ENCODE assay signal across 9 cellular contexts in genomic region chr18:32349728-32350395, GRCh38.
A peak's percentile ranks its signal among the peaks of the same experiment; 100 is the strongest.
DNase-seq lines count a peak whose midpoint lies in the region; ATAC-seq and TF ChIP-seq lines count a peak whose summit lies in the region.
"Had no signal": no experiment of that assay in that cellular context is flagged by ENCODE, and none has a peak within 500 bp of the region (broad histone marks: within the 10 kb centered on the region; RNA-seq: fewer than 3 reads in every experiment).

No MANE protein-coding gene starts in this region.

- POLR2A ChIA-PET in HCT116 (lab: Charles Lee): no interaction called here

- H3F3A ChIP-seq in MM.1S (ENCODE audit: insufficient read depth, low read length): no peaks in the 10 kb centered on the region

- H3K9ac ChIP-seq in HCT116 (ENCODE audit: low read length): peak overlapping the region; percentile 24
- H3K9ac ChIP-seq in MM.1S (ENCODE audit: low read length): no peak overlapping the region

- H3K4me2 ChIP-seq in HCT116 (ENCODE audit: low read length) (peak overlapping the region; percentile 72), MM.1S (ENCODE audit: low read depth, low read length) (no peak overlapping the region)

- TF ChIP-seq POLR2A in HCT116 (IDR thresholded peaks at IDR 0.05; ENCODE audit: borderline replicate concordance, extremely low read depth, insufficient read depth, insufficient read length): no peak

- H4K20me1 ChIP-seq in HCT116 (ENCODE audit: insufficient read depth): no peaks in the 10 kb centered on the region
- no peaks in the 10 kb centered on the region for H4K20me1 ChIP-seq in MM.1S (ENCODE audit: insufficient read depth, low read length)

- H3K36me3 ChIP-seq in HCT116 (ENCODE audit: control insufficient read depth in 1 of 2, insufficient read depth in 2 of 2, low read length in 2 of 2) (no peaks in the 10 kb centered on the region), MM.1S (replicated peaks; ENCODE audit: insufficient read depth, low read length) (no peaks in the 10 kb centered on the region)
- no peaks in the 10 kb centered on the region for H3K36me3 ChIP-seq in effector memory CD4-positive, alpha-beta T cell (ENCODE audit: control insufficient read depth, insufficient read depth, low read length)

- no peaks in the 10 kb centered on the region for H3K9me2 ChIP-seq in HCT116 (ENCODE audit: insufficient read depth)
- H3K9me2 ChIP-seq in MM.1S (replicated peaks; ENCODE audit: insufficient read depth, low read length): no peaks in the 10 kb centered on the region

- peak; percentile 91 for DNase-seq in HCT116 (ENCODE audit: low read depth, low spot score)
- DNase-seq in amniotic epithelial cell (ENCODE audit: low read depth): peak; percentile 97
- peak; percentile 49 to 52 for DNase-seq in hippocampal formation (lab: John Stamatoyannopoulos, UW)
- peak; percentile 96 for DNase-seq in smooth muscle cell of the brain vasculature (ENCODE audit: low read depth, low spot score)
- no peak for DNase-seq in MM.1S
- DNase-seq in effector memory CD4-positive, alpha-beta T cell: no peak
- no peak for DNase-seq in T-helper 2 cell

- H3K27ac ChIP-seq in HCT116 (ENCODE audit: low read depth, low read length): peak overlapping the region; percentile 28; the same call in 1 of the 2 replicates
- H3K27ac ChIP-seq in MM.1S (ENCODE audit: low read length): no peak overlapping the region
- H3K27ac ChIP-seq in effector memory CD4-positive, alpha-beta T cell (ENCODE audit: insufficient read depth, low read length, poor library complexity, severe bottlenecking): no peak overlapping the region

- BruUV-seq in HCT116 (replicated peaks; lab: Mats Ljungman, UMichigan): no TSS peak

- H3K4me1 ChIP-seq in HCT116 (ENCODE audit: control insufficient read depth in 1 of 2, insufficient read depth in 2 of 2, low read length in 2 of 2) (peaks cover 13 to 24% of the 10 kb centered on the region in 2 experiments), MM.1S (ENCODE audit: low read length) (no peaks in the 10 kb centered on the region)
- no peaks in the 10 kb centered on the region for H3K4me1 ChIP-seq in effector memory CD4-positive, alpha-beta T cell (ENCODE audit: control insufficient read depth, insufficient read depth, low read length, poor library complexity, severe bottlenecking)

- RAD21 ChIA-PET in HCT116 (lab: Charles Lee; ENCODE audit: low non-redundant PET in 1 of 2, low total read pairs in 2 of 2, uncharacterized antibody in 2 of 2, unreplicated experiment in 2 of 2): no interaction called here

- H3K9me3 ChIP-seq in HCT116 (ENCODE audit: control insufficient read depth in 1 of 2, insufficient read depth in 1 of 2, low read depth in 1 of 2, low read length in 2 of 2) (no peaks in the 10 kb centered on the region), MM.1S (replicated peaks; ENCODE audit: insufficient read depth, low read length) (no peaks in the 10 kb centered on the region)
- no peaks in the 10 kb centered on the region for H3K9me3 ChIP-seq in effector memory CD4-positive, alpha-beta T cell (ENCODE audit: control insufficient read depth, low read length)

- TF ChIP-seq CTCF in HCT116 (IDR thresholded peaks at IDR 0.05 in 2 of 3, conservative IDR thresholded peaks at IDR 0.05 in 1 of 3; ENCODE audit: borderline replicate concordance in 1 of 3, insufficient read depth in 1 of 3, low read depth in 2 of 3, low read length in 2 of 3) (no peak), MM.1S (IDR thresholded peaks at IDR 0.05; ENCODE audit: low read length) (no peak)

- CTCF ChIA-PET in HCT116 (lab: Charles Lee): no interaction called here

- ATAC-seq in HCT116 (peak; percentile 69; the same call in 1 of the 2 replicates), GM21717 (IDR thresholded peaks at IDR 0.05; ENCODE audit: unreplicated experiment) (no peak)
- ATAC-seq: K562 had no signal

- TF ChIP-seq RAD21 in HCT116 (IDR thresholded peaks at IDR 0.05; ENCODE audit: low read depth): no peak

- H3K4me3 ChIP-seq in HCT116 (replicated peaks in 1 of 2; ENCODE audit: low read depth in 1 of 2, low read length in 2 of 2) (peak overlapping the region in 1 of 2 experiments; percentile 38; a peak in 2 of 4 replicates), MM.1S (ENCODE audit: low read length) (no peak overlapping the region)
- H3K4me3 ChIP-seq in effector memory CD4-positive, alpha-beta T cell (ENCODE audit: insufficient read depth, low read depth, low read length, poor library complexity, severe bottlenecking): no peak overlapping the region
- H3K4me3 ChIP-seq: K562 had no signal

- H3K79me2 ChIP-seq in HCT116 (ENCODE audit: insufficient read depth, low read length) (no peaks in the 10 kb centered on the region), MM.1S (ENCODE audit: low read length) (no peaks in the 10 kb centered on the region)

- peak overlapping the region; percentile 5 for H2AFZ ChIP-seq in HCT116 (ENCODE audit: low read depth, low read length, poor library complexity, severe bottlenecking)
- H2AFZ ChIP-seq in MM.1S (ENCODE audit: low read length): no peak overlapping the region

- H3K27me3 ChIP-seq in HCT116 (ENCODE audit: insufficient read depth, low read length) (no peaks in the 10 kb centered on the region), MM.1S (replicated peaks; ENCODE audit: insufficient read depth, low read length) (no peaks in the 10 kb centered on the region)
- no peaks in the 10 kb centered on the region for H3K27me3 ChIP-seq in effector memory CD4-positive, alpha-beta T cell (replicated peaks; ENCODE audit: control insufficient read depth, insufficient read depth, low read length, poor library complexity, severe bottlenecking)

- intact Hi-C loops in HCT116 (cut with micrococcal nuclease): no loop called here

TF ChIP-seq in HCT116, 20 proteins besides CTCF, POLR2A, EP300 and RAD21:
- TF ChIP-seq TCF7L2 (IDR thresholded peaks at IDR 0.05; ENCODE audit: borderline replicate concordance, extremely low read depth, insufficient read depth, insufficient read length) (no peak), YY1 (IDR thresholded peaks at IDR 0.05; ENCODE audit: extremely low read depth, insufficient replicate concordance, low read depth, low read length) (no peak), ELF1 (IDR thresholded peaks at IDR 0.05; ENCODE audit: borderline replicate concordance, low read depth) (no peak), EGR1 (IDR thresholded peaks at IDR 0.05; ENCODE audit: low read depth) (no peak), CBX3 (IDR thresholded peaks at IDR 0.05; ENCODE audit: low read depth) (peak; percentile 76; the same call in 1 of the 2 replicates), ATF3 (IDR thresholded peaks at IDR 0.05) (peak; percentile 85), SIN3A (IDR thresholded peaks at IDR 0.05; ENCODE audit: low read depth) (no peak), JUND (IDR thresholded peaks at IDR 0.05) (peak; percentile 78), SRF (IDR thresholded peaks at IDR 0.05; ENCODE audit: low read depth) (no peak; the same call in 1 of the 2 replicates), CEBPB (IDR thresholded peaks at IDR 0.05; ENCODE audit: low read depth) (peak; percentile 29; the same call in 1 of the 2 replicates), MAX (IDR thresholded peaks at IDR 0.05) (no peak), SP1 (IDR thresholded peaks at IDR 0.05; ENCODE audit: low read depth) (peak; percentile 51; the same call in 1 of the 2 replicates), FOSL1 (IDR thresholded peaks at IDR 0.05; ENCODE audit: low read depth) (peak; percentile 77), POLR2AphosphoS5 (IDR thresholded peaks at IDR 0.05; ENCODE audit: low read depth, low read length) (peak; percentile 40; the same call in 1 of the 2 replicates)

Comparison
In these comparisons a context has a peak if more than half of its experiments do, and no peak if none do; other contexts are left out.
1. DNase-seq: peak in HCT116 (single experiment), amniotic epithelial cell (single experiment), hippocampal formation (2 of 2) and smooth muscle cell of the brain vasculature (single experiment); none in MM.1S (single experiment), effector memory CD4-positive, alpha-beta T cell (0 of 3) and T-helper 2 cell (0 of 5).